In the genomic region with DNA sequence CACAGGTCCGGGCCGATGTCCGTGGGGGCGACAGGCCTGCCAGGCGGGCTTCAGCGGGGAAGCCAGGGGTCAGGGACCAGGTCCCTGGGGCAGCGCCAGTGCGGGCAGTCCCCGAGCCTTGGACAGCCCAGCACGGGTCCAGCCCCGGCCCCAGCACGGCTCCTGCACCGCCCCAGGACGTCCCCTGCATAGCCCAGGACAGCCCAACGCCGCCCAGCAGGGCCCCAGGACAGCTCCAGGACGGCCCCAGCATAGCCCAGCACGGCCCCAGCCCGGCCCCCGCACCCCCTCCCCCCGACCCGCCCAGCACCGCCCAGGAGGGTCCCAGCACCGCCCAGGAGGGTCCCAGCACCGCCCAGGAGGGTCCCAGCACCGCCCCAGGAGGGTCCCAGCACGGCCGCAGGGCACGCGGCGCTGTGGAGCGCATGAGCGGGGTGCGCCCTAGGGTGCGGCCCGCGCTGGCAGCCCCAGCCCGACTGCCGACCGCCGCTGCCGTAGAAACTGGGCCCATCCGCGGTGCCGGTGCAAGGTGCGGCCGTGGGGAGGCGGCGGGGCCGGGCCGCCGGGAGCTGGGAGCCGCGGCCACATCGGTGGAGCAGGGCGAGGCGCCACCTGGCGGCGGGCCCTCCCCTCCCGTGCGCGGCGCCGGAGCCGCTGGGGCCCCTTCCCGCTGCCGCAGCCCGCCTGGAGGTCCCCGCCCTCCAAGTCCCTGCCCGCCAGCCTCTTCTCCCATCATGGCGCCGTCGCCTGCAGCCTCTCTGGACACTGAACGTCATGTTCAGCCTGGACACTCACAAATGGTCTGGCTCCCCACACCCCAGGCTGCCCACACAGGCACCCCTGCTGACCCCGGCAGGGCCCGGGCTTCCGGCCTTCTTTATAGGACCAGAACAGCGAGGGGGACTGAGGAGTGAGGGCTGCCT, we compare ENCODE assay signal across 7 cellular contexts.
DNase-seq lines count a peak whose midpoint lies in the region; ATAC-seq and TF ChIP-seq lines count a peak whose summit lies in the region.

No MANE protein-coding gene starts in this region.

- CTCF ChIA-PET in HEK293 (lab: Yijun Ruan, JAX) (interaction anchor here (0.5 to 2.8 kb wide), 10 partner anchors 14 to 165 kb away, joined by 3 to 13 read pairs (median 4); no protein-coding TSS in a partner anchor), activated B cell treated with CpG ODN at 0.5 μM for 24 hours (lab: Charles Lee) (interaction anchor here (1.7 kb wide), 1 partner anchor 382 kb away, joined by 7 read pairs; no protein-coding TSS in a partner anchor)

- no peak overlapping the region for H3K4me3 Mint-ChIP-seq in activated B cell treated with CpG ODN at 0.5 μM for 24 hours

- POLR2A ChIA-PET in HEK293 (lab: Yijun Ruan, JAX) (no interaction called here), activated B cell treated with CpG ODN at 0.5 μM for 24 hours (lab: Charles Lee) (no interaction called here)

- H3K9me3 ChIP-seq in HEK293 (ENCODE audit: control insufficient read depth, insufficient read depth, low read depth, low read length) = no peaks in the 10 kb centered on the region

- no peaks in the 10 kb centered on the region; the same call in 1 of the 2 replicates for H3K4me1 ChIP-seq in HEK293 (ENCODE audit: control insufficient read depth, insufficient read depth, low read length)

- no peak for TF ChIP-seq CTCF in HEK293 (tag by site-specific recombination; IDR thresholded peaks at IDR 0.05)
- TF ChIP-seq CTCF in activated B cell treated with CpG ODN at 0.5 μM for 24 hours (IDR thresholded peaks at IDR 0.05) = no peak

- no peaks in the 10 kb centered on the region for H3K4me1 Mint-ChIP-seq in activated B cell treated with CpG ODN at 0.5 μM for 24 hours

- peaks cover 10% of the 10 kb centered on the region for H3K27me3 Mint-ChIP-seq in activated B cell treated with CpG ODN at 0.5 μM for 24 hours

- H3K4me3 ChIP-seq in HEK293 (ENCODE audit: low read depth, low read length) = peak overlapping the region; percentile 28

- DNase-seq in activated B cell treated with CpG ODN at 0.5 μM for 24 hours = peak; percentile 37
- DNase-seq in cerebellum (ENCODE audit: low spot score) = peak; percentile 61
- peak; percentile 23 to 63 for DNase-seq in lung microvascular endothelial cell (ENCODE audit: low read depth in 2 of 2)
- peak; percentile 72 for DNase-seq in stimulated activated CD8-positive, alpha-beta memory T cell treated with anti-CD3 and anti-CD28 coated beads, Interleukin-4, amount 100 ng/mL, for 48 hours

- intact Hi-C loops in activated B cell treated with CpG ODN at 0.5 μM for 24 hours (cut with micrococcal nuclease) = no loop called here

- no peaks in the 10 kb centered on the region for H3K36me3 Mint-ChIP-seq in activated B cell treated with CpG ODN at 0.5 μM for 24 hours (ENCODE audit: low read depth)

- H3K9me3 Mint-ChIP-seq in activated B cell treated with CpG ODN at 0.5 μM for 24 hours = peaks cover 2% of the 10 kb centered on the region

- peak; percentile 50 for ATAC-seq in activated B cell treated with CpG ODN at 0.5 μM for 24 hours (ENCODE audit: low read depth)
- no peak for ATAC-seq in HG03108 (IDR thresholded peaks at IDR 0.05; ENCODE audit: unreplicated experiment)
- ATAC-seq in HG02840 (IDR thresholded peaks at IDR 0.05; ENCODE audit: low FRiP score, unreplicated experiment) = no peak

- no peak overlapping the region for H3K27ac ChIP-seq in HEK293 (ENCODE audit: extremely low read depth, low read depth, low read length)

- no peak overlapping the region for H3K27ac Mint-ChIP-seq in activated B cell treated with CpG ODN at 0.5 μM for 24 hours

- H3K36me3 ChIP-seq in HEK293 (ENCODE audit: control insufficient read depth in 2 of 2, insufficient read depth in 1 of 2, low read length in 2 of 2) = no peaks in the 10 kb centered on the region

TF ChIP-seq in HEK293, 187 proteins besides CTCF, POLR2A, EP300 and RAD21:
- no peak for TF ChIP-seq ZNF354C (tag by site-specific recombination; IDR thresholded peaks at IDR 0.05; ENCODE audit: borderline replicate concordance, low read depth)
- TF ChIP-seq GLIS2 (tag by site-specific recombination; IDR thresholded peaks at IDR 0.05) = peak; percentile 33; the same call in 1 of the 2 replicates
- no peak for TF ChIP-seq SETDB1 (IDR thresholded peaks at IDR 0.05; ENCODE audit: insufficient read length, low read length)
- TF ChIP-seq, protein P1, sequence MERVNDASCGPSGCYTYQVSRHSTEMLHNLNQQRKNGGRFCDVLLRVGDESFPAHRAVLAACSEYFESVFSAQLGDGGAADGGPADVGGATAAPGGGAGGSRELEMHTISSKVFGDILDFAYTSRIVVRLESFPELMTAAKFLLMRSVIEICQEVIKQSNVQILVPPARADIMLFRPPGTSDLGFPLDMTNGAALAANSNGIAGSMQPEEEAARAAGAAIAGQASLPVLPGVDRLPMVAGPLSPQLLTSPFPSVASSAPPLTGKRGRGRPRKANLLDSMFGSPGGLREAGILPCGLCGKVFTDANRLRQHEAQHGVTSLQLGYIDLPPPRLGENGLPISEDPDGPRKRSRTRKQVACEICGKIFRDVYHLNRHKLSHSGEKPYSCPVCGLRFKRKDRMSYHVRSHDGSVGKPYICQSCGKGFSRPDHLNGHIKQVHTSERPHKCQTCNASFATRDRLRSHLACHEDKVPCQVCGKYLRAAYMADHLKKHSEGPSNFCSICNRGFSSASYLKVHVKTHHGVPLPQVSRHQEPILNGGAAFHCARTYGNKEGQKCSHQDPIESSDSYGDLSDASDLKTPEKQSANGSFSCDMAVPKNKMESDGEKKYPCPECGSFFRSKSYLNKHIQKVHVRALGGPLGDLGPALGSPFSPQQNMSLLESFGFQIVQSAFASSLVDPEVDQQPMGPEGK (tag by site-specific recombination; IDR thresholded peaks at IDR 0.05) = 0 out of 2 replicates have a peak, but pooled peaks have one; percentile 10
- peak; percentile 76 for TF ChIP-seq ZNF335 (tag by site-specific recombination; conservative IDR thresholded peaks at IDR 0.05)
- TF ChIP-seq, protein P2, sequence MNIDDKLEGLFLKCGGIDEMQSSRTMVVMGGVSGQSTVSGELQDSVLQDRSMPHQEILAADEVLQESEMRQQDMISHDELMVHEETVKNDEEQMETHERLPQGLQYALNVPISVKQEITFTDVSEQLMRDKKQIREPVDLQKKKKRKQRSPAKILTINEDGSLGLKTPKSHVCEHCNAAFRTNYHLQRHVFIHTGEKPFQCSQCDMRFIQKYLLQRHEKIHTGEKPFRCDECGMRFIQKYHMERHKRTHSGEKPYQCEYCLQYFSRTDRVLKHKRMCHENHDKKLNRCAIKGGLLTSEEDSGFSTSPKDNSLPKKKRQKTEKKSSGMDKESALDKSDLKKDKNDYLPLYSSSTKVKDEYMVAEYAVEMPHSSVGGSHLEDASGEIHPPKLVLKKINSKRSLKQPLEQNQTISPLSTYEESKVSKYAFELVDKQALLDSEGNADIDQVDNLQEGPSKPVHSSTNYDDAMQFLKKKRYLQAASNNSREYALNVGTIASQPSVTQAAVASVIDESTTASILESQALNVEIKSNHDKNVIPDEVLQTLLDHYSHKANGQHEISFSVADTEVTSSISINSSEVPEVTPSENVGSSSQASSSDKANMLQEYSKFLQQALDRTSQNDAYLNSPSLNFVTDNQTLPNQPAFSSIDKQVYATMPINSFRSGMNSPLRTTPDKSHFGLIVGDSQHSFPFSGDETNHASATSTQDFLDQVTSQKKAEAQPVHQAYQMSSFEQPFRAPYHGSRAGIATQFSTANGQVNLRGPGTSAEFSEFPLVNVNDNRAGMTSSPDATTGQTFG (tag by site-specific recombination; IDR thresholded peaks at IDR 0.05; ENCODE audit: borderline replicate concordance) = no peak
- peak; percentile 93 for TF ChIP-seq KLF1 (tag by site-specific recombination; IDR thresholded peaks at IDR 0.05)
- no peak for TF ChIP-seq ZXDB (tag by site-specific recombination; IDR thresholded peaks at IDR 0.05)
- TF ChIP-seq ZNF670 (tag by site-specific recombination; IDR thresholded peaks at IDR 0.05; ENCODE audit: low read depth) = no peak
- TF ChIP-seq, protein P3, sequence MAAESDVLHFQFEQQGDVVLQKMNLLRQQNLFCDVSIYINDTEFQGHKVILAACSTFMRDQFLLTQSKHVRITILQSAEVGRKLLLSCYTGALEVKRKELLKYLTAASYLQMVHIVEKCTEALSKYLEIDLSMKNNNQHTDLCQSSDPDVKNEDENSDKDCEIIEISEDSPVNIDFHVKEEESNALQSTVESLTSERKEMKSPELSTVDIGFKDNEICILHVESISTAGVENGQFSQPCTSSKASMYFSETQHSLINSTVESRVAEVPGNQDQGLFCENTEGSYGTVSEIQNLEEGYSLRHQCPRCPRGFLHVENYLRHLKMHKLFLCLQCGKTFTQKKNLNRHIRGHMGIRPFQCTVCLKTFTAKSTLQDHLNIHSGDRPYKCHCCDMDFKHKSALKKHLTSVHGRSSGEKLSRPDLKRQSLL (tag by site-specific recombination; IDR thresholded peaks at IDR 0.05) = peak; percentile 90; the same call in 1 of the 2 replicates
- TF ChIP-seq, protein P4, sequence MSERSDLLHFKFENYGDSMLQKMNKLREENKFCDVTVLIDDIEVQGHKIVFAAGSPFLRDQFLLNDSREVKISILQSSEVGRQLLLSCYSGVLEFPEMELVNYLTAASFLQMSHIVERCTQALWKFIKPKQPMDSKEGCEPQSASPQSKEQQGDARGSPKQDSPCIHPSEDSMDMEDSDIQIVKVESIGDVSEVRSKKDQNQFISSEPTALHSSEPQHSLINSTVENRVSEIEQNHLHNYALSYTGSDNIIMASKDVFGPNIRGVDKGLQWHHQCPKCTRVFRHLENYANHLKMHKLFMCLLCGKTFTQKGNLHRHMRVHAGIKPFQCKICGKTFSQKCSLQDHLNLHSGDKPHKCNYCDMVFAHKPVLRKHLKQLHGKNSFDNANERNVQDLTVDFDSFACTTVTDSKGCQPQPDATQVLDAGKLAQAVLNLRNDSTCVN (tag by site-specific recombination; optimal IDR thresholded peaks at IDR 0.05) = peak; percentile 29
- TF ChIP-seq SP3 (tag by site-specific recombination; IDR thresholded peaks at IDR 0.05) = peak; percentile 75
- TF ChIP-seq ZNF114 (tag by site-specific recombination; IDR thresholded peaks at IDR 0.05) = no peak
- TF ChIP-seq ZNF76 (tag by site-specific recombination; IDR thresholded peaks at IDR 0.05; ENCODE audit: borderline replicate concordance, low read depth) = peak; percentile 33; the same call in 1 of the 2 replicates
- peak; percentile 45; the same call in 1 of the 2 replicates for TF ChIP-seq ZBTB8A (tag by site-specific recombination; IDR thresholded peaks at IDR 0.05)
- TF ChIP-seq YY1 (tag by site-specific recombination; IDR thresholded peaks at IDR 0.05) = peak; percentile 61; the same call in 1 of the 2 replicates
- no peak for TF ChIP-seq BCL11B (tag by site-specific recombination; IDR thresholded peaks at IDR 0.05; ENCODE audit: low read depth)
- no peak for TF ChIP-seq ZNF791 (tag by site-specific recombination; IDR thresholded peaks at IDR 0.05)
- TF ChIP-seq IKZF3 (tag by site-specific recombination; IDR thresholded peaks at IDR 0.05) = peak; percentile 40; the same call in 1 of the 2 replicates
